Comparison of ENCODE assay signal across 17 cellular contexts in the genomic region with DNA sequence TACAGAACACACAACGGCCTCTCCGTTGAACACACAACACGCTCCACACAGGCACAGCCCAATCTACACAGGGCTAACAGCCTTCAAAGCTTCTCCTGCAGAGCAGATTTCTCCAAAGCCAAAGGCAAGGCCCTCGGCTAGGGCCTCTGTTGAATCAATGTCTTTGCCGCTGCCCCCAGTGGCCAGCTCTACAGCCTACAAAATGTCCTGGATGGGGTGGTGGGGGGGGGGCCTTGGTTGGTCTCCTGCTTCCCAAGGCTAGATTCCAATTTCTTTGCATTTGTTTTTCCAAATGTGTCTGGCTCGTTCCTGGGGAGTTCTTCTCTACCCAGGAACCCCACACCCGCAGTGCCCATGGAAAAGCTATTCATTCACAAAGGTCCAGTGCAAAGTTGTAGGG.
DNase-seq lines count a peak whose midpoint lies in the region; ATAC-seq, FAIRE-seq and TF ChIP-seq lines count a peak whose summit lies in the region.
"Had no signal": no experiment of that assay in that cellular context is flagged by ENCODE, and none has a peak within 500 bp of the region (broad histone marks: within the 10 kb centered on the region; RNA-seq: fewer than 3 reads in every experiment).

No MANE protein-coding gene starts in this region.

- H3K36me3 ChIP-seq in K562 (ENCODE audit: control insufficient read depth, insufficient read depth, low read length) (no peaks in the 10 kb centered on the region), osteoblast (ENCODE audit: insufficient read depth, low read length) (no peaks in the 10 kb centered on the region)
- H3K36me3 ChIP-seq: HAP-1, vagina had no signal

- BruUV-seq in K562 (replicated peaks; lab: Mats Ljungman, UMichigan), result no TSS peak

- no peak overlapping the region for H3K4me3 ChIP-seq in K562
- H3K4me3 ChIP-seq in osteoblast (ENCODE audit: insufficient read depth, low read length), result no peak overlapping the region
- H3K4me3 ChIP-seq: HAP-1, vagina had no signal

- H3K4me1 ChIP-seq in K562 (replicated peaks in 1 of 2; ENCODE audit: control insufficient read depth in 2 of 2, insufficient read depth in 2 of 2, low read length in 2 of 2) (no peaks in the 10 kb centered on the region; a peak in 1 of 5 replicates), osteoblast (ENCODE audit: insufficient read depth, low read length) (no peaks in the 10 kb centered on the region)
- H3K4me1 ChIP-seq: vagina had no signal

- POLR2A ChIA-PET in K562 (lab: Yijun Ruan, JAX), result interaction anchor here (0.6 kb wide), 1 partner anchor 30 kb away, joined by 3 read pairs; no protein-coding TSS in a partner anchor

- TF ChIP-seq CTCF in K562 (IDR thresholded peaks at IDR 0.05 in 2 of 3, conservative IDR thresholded peaks at IDR 0.05 in 1 of 3; ENCODE audit: insufficient read depth in 2 of 3, low read depth in 1 of 3, low read length in 3 of 3) (no peak; a peak in 1 of 6 replicates), osteoblast (IDR thresholded peaks at IDR 0.05; ENCODE audit: extremely low read depth, low read depth, low read length) (peak; percentile 20)

- no peak for TF ChIP-seq EP300 in K562 (IDR thresholded peaks at IDR 0.05; ENCODE audit: low read length)

- intact Hi-C loops in K562 (cut with micrococcal nuclease), result loop anchor here (5.0 kb wide), 1 partner anchor 70 kb away; no protein-coding TSS in a partner anchor

- FAIRE-seq in K562 (lab: Jason Lieb, UNC), result no peak

- no peak overlapping the region for H3K4me2 ChIP-seq in K562 (ENCODE audit: insufficient read depth, low read length)
- H3K4me2 ChIP-seq in osteoblast (ENCODE audit: insufficient read depth, low read length), result no peak overlapping the region

- WGBS in K562 (ENCODE audit: insufficient coverage, low coverage, missing lambda C conversion rate), result 0% methylated on average over 7 of the region's 7 CpGs

- H3K9ac ChIP-seq in K562 (ENCODE audit: insufficient read depth in 1 of 2, low read depth in 2 of 2, low read length in 2 of 2), result no peak overlapping the region

- no peak for TF ChIP-seq POLR2A in K562 (conservative IDR thresholded peaks at IDR 0.05)

- no peak for TF ChIP-seq RAD21 in K562 (CRISPR knock-in tag; conservative IDR thresholded peaks at IDR 0.05 in 1 of 2, IDR thresholded peaks at IDR 0.05 in 1 of 2)

- CTCF ChIA-PET in K562 (lab: Yijun Ruan, JAX; ENCODE audit: low intra/inter-chr PET ratio), result no interaction called here

- H2AFZ ChIP-seq in K562 (ENCODE audit: low read depth, low read length) (no peak overlapping the region), osteoblast (ENCODE audit: low read length) (no peak overlapping the region)

- H3K27ac ChIP-seq in K562 (ENCODE audit: extremely low read depth, low read depth, low read length) (no peak overlapping the region), osteoblast (ENCODE audit: low read depth, low read length) (no peak overlapping the region)
- H3K27ac ChIP-seq: vagina had no signal

- in situ Hi-C loops in K562 (cut with MboI), result no loop called here

- H3K9me1 ChIP-seq in K562 (ENCODE audit: control insufficient read depth, insufficient read depth, low read length), result no peaks in the 10 kb centered on the region

- H3K79me2 ChIP-seq in K562 (ENCODE audit: control insufficient read depth, insufficient read depth, low read length), result no peaks in the 10 kb centered on the region
- no peaks in the 10 kb centered on the region for H3K79me2 ChIP-seq in osteoblast (ENCODE audit: insufficient read depth, low read length)

- H3K27me3 ChIP-seq in K562 (ENCODE audit: control insufficient read depth in 2 of 2, insufficient read depth in 2 of 2, low read length in 2 of 2) (peaks cover 6 to 51% of the 10 kb centered on the region in 2 experiments; a peak in 3 of 5 replicates), osteoblast (ENCODE audit: insufficient read depth, low read length) (peaks cover 47% of the 10 kb centered on the region)
- H3K27me3 ChIP-seq: vagina had no signal

- H3K9me3 ChIP-seq in K562 (replicated peaks; ENCODE audit: control insufficient read depth, insufficient read depth, low read depth, low read length) (no peaks in the 10 kb centered on the region), osteoblast (ENCODE audit: low read depth, low read length) (no peaks in the 10 kb centered on the region)
- H3K9me3 ChIP-seq: HAP-1, vagina had no signal

- H4K20me1 ChIP-seq in K562 (replicated peaks; ENCODE audit: control insufficient read depth, insufficient read depth, low read length), result no peaks in the 10 kb centered on the region
- no peaks in the 10 kb centered on the region for H4K20me1 ChIP-seq in osteoblast (ENCODE audit: insufficient read depth, low read length)

- DNase-seq in ELR (ENCODE audit: low read depth), result peak; percentile 16
- DNase-seq in HuH-7.5 (ENCODE audit: low spot score), result peak; percentile 62
- peak in 2 of 4 experiments; percentile 11 to 17 for DNase-seq in K562 (ENCODE audit: extremely low read depth in 1 of 4, low spot score in 3 of 4)
- peak; percentile 30 for DNase-seq in osteoblast (ENCODE audit: insufficient read length, low spot score, missing footprints)
- no peak for DNase-seq in SKM-1 (lab: John Stamatoyannopoulos, UW; ENCODE audit: unreplicated experiment)
- DNase-seq in NCI-H1930 (lab: John Stamatoyannopoulos, UW), result no peak
- DNase-seq: activated CD4-positive, alpha-beta T cell treated with anti-CD3 and anti-CD28 coated beads, Interleukin-2, amount 10 ng/mL, durations not matched to agents 24 days and 14 days; activated T-cell treated with anti-CD3 and anti-CD28 coated beads, Interleukin-2, amount 50 U/mL, for 4 hours; CD4-positive, alpha-beta T cell; cortex of kidney; MV-4-11; stimulated activated naive CD4-positive, alpha-beta T cell had no signal

- ATAC-seq in K562 (peak; percentile 57), esophagus mucosa (no peak)
- ATAC-seq: activated T-cell treated with anti-CD3 and anti-CD28 coated beads, Interleukin-2, amount 50 U/mL, for 4 hours; natural killer cell treated with Interleukin-12 subunit alpha and Interleukin-12 subunit beta and Interleukin-15 and Interleukin-18, amount 100 ng/mL, for 72 hours; sciatic nerve had no signal

TF ChIP-seq in K562, 482 proteins besides CTCF, POLR2A, EP300 and RAD21 (continues in another document):
- TF ChIP-seq CBX8 (IDR thresholded peaks at IDR 0.05; ENCODE audit: borderline replicate concordance, extremely low read depth, low read depth, low read length, poor library complexity, severe bottlenecking), result no peak

Comparison
In these comparisons a context has a peak if more than half of its experiments do, and no peak if none do; other contexts are left out.
1. DNase-seq: peak in ELR (single experiment), HuH-7.5 (single experiment) and osteoblast (single experiment); none in SKM-1 (single experiment) and NCI-H1930 (0 of 2).